Comparison of ENCODE assay signal across 3 cellular contexts in genomic region chr3:45168451-45168850, GRCh38.
TF ChIP-seq lines count a peak whose summit lies in the region.

No MANE protein-coding gene starts in this region.

TF ChIP-seq in SK-N-SH, 30 proteins besides CTCF, POLR2A, EP300 and RAD21:
- TF ChIP-seq CHD2 (IDR thresholded peaks at IDR 0.05; ENCODE audit: low read length, partially characterized antibody), result no peak
- TF ChIP-seq ELF1 (IDR thresholded peaks at IDR 0.05), result no peak
- no peak for TF ChIP-seq FOXJ3 (CRISPR knock-in tag; IDR thresholded peaks at IDR 0.05)
- TF ChIP-seq SIN3A (IDR thresholded peaks at IDR 0.05; ENCODE audit: borderline replicate concordance, low read depth, low read length), result no peak
- no peak for TF ChIP-seq MXI1 (IDR thresholded peaks at IDR 0.05; ENCODE audit: low read depth, low read length)
TF ChIP-seq in SK-N-SH: peak in this region for 0.

TF ChIP-seq in SK-N-SH treated with all-trans-retinoic acid at 6 μM for 48 hours, 23 proteins besides CTCF, POLR2A, EP300 and RAD21:
- TF ChIP-seq ZC3H10 (CRISPR knock-in tag; IDR thresholded peaks at IDR 0.05) (no peak), TCF4 (CRISPR knock-in tag; IDR thresholded peaks at IDR 0.05; ENCODE audit: borderline replicate concordance) (no peak), CSRNP3 (CRISPR knock-in tag; IDR thresholded peaks at IDR 0.05) (no peak), ZNF565 (CRISPR knock-in tag; conservative IDR thresholded peaks at IDR 0.05; ENCODE audit: low read depth) (no peak), ESRRG (CRISPR knock-in tag; IDR thresholded peaks at IDR 0.05) (no peak), ARNTL (CRISPR knock-in tag; IDR thresholded peaks at IDR 0.05; ENCODE audit: borderline replicate concordance, low read depth) (no peak), GLIS3 (CRISPR knock-in tag; IDR thresholded peaks at IDR 0.05) (no peak), CSDC2 (CRISPR knock-in tag; IDR thresholded peaks at IDR 0.05) (no peak), ISL1 (CRISPR knock-in tag; IDR thresholded peaks at IDR 0.05) (no peak), ZNF70 (CRISPR knock-in tag; IDR thresholded peaks at IDR 0.05) (no peak), SNAI2 (CRISPR knock-in tag; IDR thresholded peaks at IDR 0.05) (no peak), BACH2 (CRISPR knock-in tag; IDR thresholded peaks at IDR 0.05; ENCODE audit: borderline replicate concordance) (no peak), ZFP30 (CRISPR knock-in tag; IDR thresholded peaks at IDR 0.05) (no peak), CREB5 (CRISPR knock-in tag; IDR thresholded peaks at IDR 0.05; ENCODE audit: low read depth) (no peak)
- TF ChIP-seq, protein P1, sequence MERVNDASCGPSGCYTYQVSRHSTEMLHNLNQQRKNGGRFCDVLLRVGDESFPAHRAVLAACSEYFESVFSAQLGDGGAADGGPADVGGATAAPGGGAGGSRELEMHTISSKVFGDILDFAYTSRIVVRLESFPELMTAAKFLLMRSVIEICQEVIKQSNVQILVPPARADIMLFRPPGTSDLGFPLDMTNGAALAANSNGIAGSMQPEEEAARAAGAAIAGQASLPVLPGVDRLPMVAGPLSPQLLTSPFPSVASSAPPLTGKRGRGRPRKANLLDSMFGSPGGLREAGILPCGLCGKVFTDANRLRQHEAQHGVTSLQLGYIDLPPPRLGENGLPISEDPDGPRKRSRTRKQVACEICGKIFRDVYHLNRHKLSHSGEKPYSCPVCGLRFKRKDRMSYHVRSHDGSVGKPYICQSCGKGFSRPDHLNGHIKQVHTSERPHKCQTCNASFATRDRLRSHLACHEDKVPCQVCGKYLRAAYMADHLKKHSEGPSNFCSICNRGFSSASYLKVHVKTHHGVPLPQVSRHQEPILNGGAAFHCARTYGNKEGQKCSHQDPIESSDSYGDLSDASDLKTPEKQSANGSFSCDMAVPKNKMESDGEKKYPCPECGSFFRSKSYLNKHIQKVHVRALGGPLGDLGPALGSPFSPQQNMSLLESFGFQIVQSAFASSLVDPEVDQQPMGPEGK (CRISPR knock-in tag; IDR thresholded peaks at IDR 0.05; ENCODE audit: borderline replicate concordance), result no peak

TF ChIP-seq in endothelial cell of umbilical vein, 7 proteins besides CTCF, POLR2A, EP300 and RAD21:
- TF ChIP-seq EZH2 (IDR thresholded peaks at IDR 0.05; ENCODE audit: borderline replicate concordance, low read depth, low read length, severe bottlenecking) (no peak), FOS (IDR thresholded peaks at IDR 0.05; ENCODE audit: borderline replicate concordance, insufficient read depth, low read length) (no peak), GATA2 (IDR thresholded peaks at IDR 0.05; ENCODE audit: insufficient read depth, insufficient read length, low read depth, low read length) (no peak), POLR2AphosphoS5 (IDR thresholded peaks at IDR 0.05; ENCODE audit: insufficient read depth, low read depth, low read length) (no peak), JUN (IDR thresholded peaks at IDR 0.05; ENCODE audit: borderline replicate concordance, insufficient read depth, insufficient read length, low read depth) (no peak), MYC (IDR thresholded peaks at IDR 0.05; ENCODE audit: low read depth, low read length) (no peak)
- TF ChIP-seq, protein P2, sequence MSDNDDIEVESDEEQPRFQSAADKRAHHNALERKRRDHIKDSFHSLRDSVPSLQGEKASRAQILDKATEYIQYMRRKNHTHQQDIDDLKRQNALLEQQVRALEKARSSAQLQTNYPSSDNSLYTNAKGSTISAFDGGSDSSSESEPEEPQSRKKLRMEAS (IDR thresholded peaks at IDR 0.05; ENCODE audit: insufficient read depth, insufficient read length), result no peak
TF ChIP-seq in endothelial cell of umbilical vein: peak in this region for 0.
